ENCODE assay signal across 1 cellular context in genomic region chr4:3019471-3019870, GRCh38.
TF ChIP-seq lines count a peak whose summit lies in the region.

No MANE protein-coding gene starts in this region.

TF ChIP-seq in HepG2, 621 proteins besides CTCF, POLR2A, EP300 and RAD21:
- TF ChIP-seq ZNF569 (CRISPR knock-in tag; IDR thresholded peaks at IDR 0.05; ENCODE audit: borderline replicate concordance) (no peak), ZFP36L1 (CRISPR knock-in tag; IDR thresholded peaks at IDR 0.05) (no peak), ZNF552 (CRISPR knock-in tag; IDR thresholded peaks at IDR 0.05; ENCODE audit: borderline replicate concordance) (no peak), THAP9 (CRISPR knock-in tag; IDR thresholded peaks at IDR 0.05; ENCODE audit: borderline replicate concordance) (no peak)
- TF ChIP-seq, protein P1, sequence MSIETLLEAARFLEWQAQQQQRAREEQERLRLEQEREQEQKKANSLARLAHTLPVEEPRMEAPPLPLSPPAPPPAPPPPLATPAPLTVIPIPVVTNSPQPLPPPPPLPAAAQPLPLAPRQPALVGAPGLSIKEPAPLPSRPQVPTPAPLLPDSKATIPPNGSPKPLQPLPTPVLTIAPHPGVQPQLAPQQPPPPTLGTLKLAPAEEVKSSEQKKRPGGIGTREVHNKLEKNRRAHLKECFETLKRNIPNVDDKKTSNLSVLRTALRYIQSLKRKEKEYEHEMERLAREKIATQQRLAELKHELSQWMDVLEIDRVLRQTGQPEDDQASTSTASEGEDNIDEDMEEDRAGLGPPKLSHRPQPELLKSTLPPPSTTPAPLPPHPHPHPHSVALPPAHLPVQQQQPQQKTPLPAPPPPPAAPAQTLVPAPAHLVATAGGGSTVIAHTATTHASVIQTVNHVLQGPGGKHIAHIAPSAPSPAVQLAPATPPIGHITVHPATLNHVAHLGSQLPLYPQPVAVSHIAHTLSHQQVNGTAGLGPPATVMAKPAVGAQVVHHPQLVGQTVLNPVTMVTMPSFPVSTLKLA (IDR thresholded peaks at IDR 0.05) = 0 out of 2 replicates have a peak, but pooled peaks have one; percentile 28
